ENCODE assay signal across 27 cellular contexts in the genomic region with DNA sequence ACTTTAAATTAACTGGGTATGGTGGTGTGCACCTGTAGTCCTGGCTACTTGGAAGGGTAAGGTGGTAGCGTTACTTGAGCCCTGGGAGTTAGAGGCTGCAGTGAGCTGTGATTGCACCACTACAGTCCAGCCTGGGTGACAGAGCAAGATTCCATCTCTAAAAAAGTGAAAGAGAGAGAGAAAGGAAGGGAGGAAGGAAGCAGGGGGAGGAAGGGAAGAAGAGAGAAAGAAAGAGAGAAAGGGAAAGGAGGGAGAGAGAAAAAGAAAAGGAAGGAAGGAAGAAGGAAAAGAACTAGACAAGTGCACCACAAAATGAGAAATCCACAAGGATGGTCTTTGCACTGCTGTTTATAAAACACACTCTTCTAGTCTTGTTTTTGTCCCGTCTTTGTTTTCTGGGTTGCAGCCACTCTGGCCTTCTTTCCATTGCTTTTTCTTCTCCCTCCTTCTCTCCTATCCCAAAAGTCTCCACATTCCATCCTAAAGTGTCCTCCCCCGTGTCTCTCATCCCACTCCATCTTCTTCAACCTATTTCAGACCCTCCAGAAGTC. TPM values are rescaled to one million over a fixed set of nuclear protein-coding genes. Genes with fewer than 3 reads are reported as not detected.
DNase-seq lines count a peak whose midpoint lies in the region; ATAC-seq, FAIRE-seq and TF ChIP-seq lines count a peak whose summit lies in the region.
"Had no signal": no experiment of that assay in that cellular context is flagged by ENCODE, and none has a peak within 500 bp of the region (broad histone marks: within the 10 kb centered on the region; RNA-seq: fewer than 3 reads in every experiment).

No MANE protein-coding gene starts in this region.

- H3K9me3 ChIP-seq in HepG2 (ENCODE audit: low read length) (no peaks in the 10 kb centered on the region), right lobe of liver (no peaks in the 10 kb centered on the region), PC-9 (ENCODE audit: insufficient read depth, low read depth) (no peaks in the 10 kb centered on the region)
- H3K9me3 ChIP-seq: BE2C had no signal

- CTCF ChIA-PET in HepG2 (lab: Yijun Ruan, JAX; ENCODE audit: low intra/inter-chr PET ratio, low total read pairs) (no interaction called here), PC-9 (lab: Charles Lee) (no interaction called here)

- peak overlapping the region in 2 of 3 experiments; percentile 4 to 68 for H3K27ac Mint-ChIP-seq in nephron
- H3K27ac Mint-ChIP-seq: CD4-positive, alpha-beta T cell; CD8-positive, alpha-beta memory T cell; HFFc6 had no signal

- H4K20me1 ChIP-seq in HepG2 (ENCODE audit: insufficient read depth, low read length) (no peaks in the 10 kb centered on the region), PC-9 (ENCODE audit: insufficient read depth) (no peaks in the 10 kb centered on the region)
- H4K20me1 ChIP-seq: BLaER1 treated with 17β-estradiol and CSF1 and Interleukin-3, amounts not matched to agents 10 nM and 100 nM had no signal

- peaks cover 13% of the 10 kb centered on the region for H3K4me1 ChIP-seq in HepG2 (ENCODE audit: insufficient read depth, low read length)
- no peaks in the 10 kb centered on the region for H3K4me1 ChIP-seq in right lobe of liver
- no peaks in the 10 kb centered on the region for H3K4me1 ChIP-seq in PC-9 (replicated peaks; ENCODE audit: insufficient read depth)
- H3K4me1 ChIP-seq: BE2C had no signal

- H3K79me2 ChIP-seq in HepG2 (ENCODE audit: insufficient read depth, low read length) (no peaks in the 10 kb centered on the region), PC-9 (ENCODE audit: low read depth) (no peaks in the 10 kb centered on the region)

- peaks cover 38% of the 10 kb centered on the region for H3K4me1 Mint-ChIP-seq in nephron
- H3K4me1 Mint-ChIP-seq: CD14-positive monocyte had no signal

- no peaks in the 10 kb centered on the region for H3K9me3 Mint-ChIP-seq in nephron
- H3K9me3 Mint-ChIP-seq: CD14-positive monocyte; CD4-positive, alpha-beta T cell; CD8-positive, alpha-beta memory T cell; H9; HFFc6 had no signal

- FAIRE-seq in HepG2 (lab: Jason Lieb, UNC) (no peak), H54 (lab: Jason Lieb, UNC) (no peak)
- FAIRE-seq: A204.1, D721Med, GM12891, GM18507, H1 had no signal

- no peak for TF ChIP-seq CTCF in HepG2 (CRISPR knock-in tag; IDR thresholded peaks at IDR 0.05)
- TF ChIP-seq CTCF in right lobe of liver (IDR thresholded peaks at IDR 0.05) = no peak
- TF ChIP-seq CTCF in PC-9 (conservative IDR thresholded peaks at IDR 0.05) = no peak
- no peak for TF ChIP-seq CTCF in nephron (IDR thresholded peaks at IDR 0.05; ENCODE audit: unreplicated experiment in 3 of 3)

- TF ChIP-seq POLR2A in HepG2 (IDR thresholded peaks at IDR 0.05; ENCODE audit: insufficient read depth in 1 of 2, low read depth in 2 of 2, low read length in 2 of 2) = no peak
- no peak for TF ChIP-seq POLR2A in right lobe of liver (IDR thresholded peaks at IDR 0.05)
- no peak for TF ChIP-seq POLR2A in H54 (IDR thresholded peaks at IDR 0.05; ENCODE audit: low read depth, low read length)

- H3K9me2 ChIP-seq in PC-9 (ENCODE audit: insufficient read depth) = no peaks in the 10 kb centered on the region

- no peaks in the 10 kb centered on the region for H3K36me3 ChIP-seq in HepG2 (replicated peaks in 1 of 2; ENCODE audit: control insufficient read depth in 1 of 2, insufficient read depth in 2 of 2, low read length in 2 of 2)
- H3K36me3 ChIP-seq in right lobe of liver = no peaks in the 10 kb centered on the region
- H3K36me3 ChIP-seq in PC-9 (ENCODE audit: low read depth) = no peaks in the 10 kb centered on the region
- H3K36me3 ChIP-seq: BE2C; BLaER1 treated with 17β-estradiol and CSF1 and Interleukin-3, amounts not matched to agents 10 nM and 100 nM had no signal

- H3K4me2 ChIP-seq in HepG2 (ENCODE audit: low read depth, low read length) = no peak overlapping the region
- H3K4me2 ChIP-seq in PC-9 = no peak overlapping the region
- H3K4me2 ChIP-seq: BLaER1 treated with 17β-estradiol and CSF1 and Interleukin-3, amounts not matched to agents 10 nM and 100 nM had no signal

- peaks cover 21% of the 10 kb centered on the region for H3K27me3 Mint-ChIP-seq in nephron (ENCODE audit: low read depth)

- in situ Hi-C loops in HepG2 (cut with HindIII; ENCODE audit: extremely low pct_ligation_motif_present, low pct_unique_long_range_greater_than_20kb) = loop anchor here (5.0 kb wide), 1 partner anchor 208 kb away; no protein-coding TSS in a partner anchor

- no TSS peak for BruUV-seq in HepG2 (replicated peaks; lab: Mats Ljungman, UMichigan)
- BruUV-seq in PC-9 (replicated peaks; lab: Mats Ljungman, UMichigan) = no TSS peak

- H3K27me3 ChIP-seq in HepG2 (ENCODE audit: control insufficient read depth in 1 of 2, insufficient read depth in 2 of 2, low read length in 2 of 2) (peaks cover 2 to 25% of the 10 kb centered on the region in 2 experiments; a peak in 4 of 5 replicates), right lobe of liver (no peaks in the 10 kb centered on the region), PC-9 (ENCODE audit: insufficient read depth, low read depth) (no peaks in the 10 kb centered on the region)
- H3K27me3 ChIP-seq: BE2C; BLaER1 treated with 17β-estradiol and CSF1 and Interleukin-3, amounts not matched to agents 10 nM and 100 nM had no signal

- H2AFZ ChIP-seq in HepG2 (ENCODE audit: low read length) (no peak overlapping the region), PC-9 (peak overlapping the region; percentile 35; the same call in 1 of the 2 replicates)

- TF ChIP-seq RAD21 in HepG2 (CRISPR knock-in tag; IDR thresholded peaks at IDR 0.05) = no peak

- no peak overlapping the region for H3K27ac ChIP-seq in HepG2 (ENCODE audit: extremely low read length, insufficient read depth, low read length)
- no peak overlapping the region for H3K27ac ChIP-seq in right lobe of liver
- no peak overlapping the region for H3K27ac ChIP-seq in PC-9
- H3K27ac ChIP-seq: 22Rv1; BLaER1 treated with 17β-estradiol and CSF1 and Interleukin-3, amounts not matched to agents 10 nM and 100 nM had no signal

- H3K4me3 Mint-ChIP-seq in nephron = no peak overlapping the region
- H3K4me3 Mint-ChIP-seq: CD14-positive monocyte; CD4-positive, alpha-beta T cell; CD8-positive, alpha-beta memory T cell; H9; HFFc6 had no signal

- POLR2A ChIA-PET in HepG2 (lab: Yijun Ruan, JAX) (no interaction called here), PC-9 (lab: Charles Lee; ENCODE audit: unreplicated experiment) (interaction anchor here (0.7 kb wide), 1 partner anchor 220 kb away, joined by 8 read pairs; no protein-coding TSS in a partner anchor)

- no peak overlapping the region for H3K9ac ChIP-seq in HepG2 (ENCODE audit: insufficient read depth, low read depth, low read length)
- H3K9ac ChIP-seq: BLaER1 treated with 17β-estradiol and CSF1 and Interleukin-3, amounts not matched to agents 10 nM and 100 nM had no signal

- ATAC-seq in HepG2 (no peak), right lobe of liver (no peak), GM21737 (IDR thresholded peaks at IDR 0.05; ENCODE audit: unreplicated experiment) (no peak)
- ATAC-seq in stimulated activated naive CD8-positive, alpha-beta T cell treated with anti-CD3 and anti-CD28 coated beads, Interleukin-15, Interleukin-2, amounts not matched to agents 100 U/mL and 50 U/mL, for 24 hours = no peak
- ATAC-seq: HCT116 had no signal

- 15% methylated on average over 3 of the region's 3 CpGs for WGBS in HepG2 (ENCODE audit: low lambda C conversion rate)
- 74% methylated on average over 2 of the region's 3 CpGs for WGBS in right lobe of liver (ENCODE audit: insufficient coverage, low coverage, low lambda C conversion rate, missing lambda C conversion rate)

- no peaks in the 10 kb centered on the region for H3K36me3 Mint-ChIP-seq in nephron (ENCODE audit: low read depth)
- H3K36me3 Mint-ChIP-seq: CD14-positive monocyte; CD8-positive, alpha-beta memory T cell had no signal

- no peaks in the 10 kb centered on the region for H3F3A ChIP-seq in PC-9 (ENCODE audit: insufficient read depth, low read depth)

- no peak for DNase-seq in HepG2 (ENCODE audit: low spot score)
- no peak for DNase-seq in right lobe of liver
- no peak for DNase-seq in PC-9
- no peak for DNase-seq in H54 (ENCODE audit: insufficient read length, low spot score)
- no peak for DNase-seq in stimulated activated naive CD8-positive, alpha-beta T cell treated with anti-CD3 and anti-CD28 coated beads, Interleukin-15, Interleukin-2, amounts not matched to agents 100 U/mL and 50 U/mL, for 24 hours
- no peak for DNase-seq in activated CD4-positive, alpha-beta T cell treated with anti-CD3 and anti-CD28 coated beads, Interleukin-2, amount 50 U/mL, for 48 hours
- DNase-seq: ACHN; AML-193; BE2C; CD4-positive, alpha-beta T cell; CD8-positive, alpha-beta memory T cell; DMS 273 treated with DMSO at 0.1 percent for 48 hours; DMS79; GF-D8; H9; HFFc6 had no signal

- intact Hi-C loops in HepG2 (cut with micrococcal nuclease; ENCODE audit: unreplicated experiment) = no loop called here
- intact Hi-C loops in right lobe of liver (cut with DNase I) = no loop called here
- intact Hi-C loops in PC-9 (cut with micrococcal nuclease; ENCODE audit: unreplicated experiment) = no loop called here

- no peak for TF ChIP-seq EP300 in HepG2 (IDR thresholded peaks at IDR 0.05; ENCODE audit: low read depth in 2 of 2, low read length in 2 of 2)
- TF ChIP-seq EP300 in HepG2 (CRISPR knock-in tag; IDR thresholded peaks at IDR 0.05; ENCODE audit: borderline replicate concordance) = no peak

- H3K4me3 ChIP-seq in HepG2 (replicated peaks in 1 of 3; ENCODE audit: insufficient read depth in 1 of 3, low read depth in 2 of 3, low read length in 3 of 3) = no peak overlapping the region
- H3K4me3 ChIP-seq in right lobe of liver = no peak overlapping the region
- no peak overlapping the region for H3K4me3 ChIP-seq in PC-9
- H3K4me3 ChIP-seq: BLaER1 treated with 17β-estradiol and CSF1 and Interleukin-3, amounts not matched to agents 10 nM and 100 nM had no signal

RNA-seq across cellular contexts. Expression of gene PKDCC, which starts 32.0 kb away (rescaled TPM):
- total RNA-seq in HepG2 (2016; rRNA removed; fragmentation: Illumina TruSeq; extraction: Trizol) = 28.5 and 52.6 TPM in 2 replicates
- 29.8 and 32.7 TPM in 2 replicates for total RNA-seq in HepG2 (2016; cell fraction: cytosol; rRNA removed; fragmentation: Illumina TruSeq; extraction: Trizol; ENCODE audit: low read depth)
- 26.0 and 48.3 TPM in 2 replicates for total RNA-seq in HepG2 (2016; cell fraction: insoluble cytoplasmic fraction; rRNA removed; fragmentation: Illumina TruSeq; extraction: Trizol)
- 54.4 and 56.9 TPM in 2 replicates for total RNA-seq in HepG2 (2016; cell fraction: membrane; rRNA removed; fragmentation: Illumina TruSeq; extraction: Trizol)
- 54.4 and 55.1 TPM in 2 replicates for total RNA-seq in HepG2 (2016; cell fraction: nucleus; rRNA removed; fragmentation: Illumina TruSeq; extraction: Trizol)
- 58.8 and 61.3 TPM in 2 replicates for polyA plus RNA-seq in HepG2 (2011; rRNA removed)
- polyA plus RNA-seq in HepG2 (2011; cell fraction: cytosol; rRNA removed) = 38.5 and 60.7 TPM in 2 replicates
- polyA plus RNA-seq in HepG2 (2011; cell fraction: nucleus; rRNA removed) = 143 and 171 TPM in 2 replicates
- polyA plus RNA-seq in HepG2 (2012) = 40.4 and 41.4 TPM in 2 replicates
- polyA plus RNA-seq in HepG2 (2016; cell fraction: cytosol; fragmentation: Illumina TruSeq; extraction: Trizol; ENCODE audit: low read depth) = 17.4 and 18.8 TPM in 2 replicates
- polyA plus RNA-seq in HepG2 (2016; cell fraction: insoluble cytoplasmic fraction; fragmentation: Illumina TruSeq; extraction: Trizol; ENCODE audit: low read depth) = 22.6 and 27.6 TPM in 2 replicates
- 33.9 and 35.9 TPM in 2 replicates for polyA plus RNA-seq in HepG2 (2016; cell fraction: membrane; fragmentation: Illumina TruSeq; extraction: Trizol; ENCODE audit: low read depth)
- polyA plus RNA-seq in HepG2 (2016; cell fraction: nucleus; fragmentation: Illumina TruSeq; extraction: Trizol; ENCODE audit: insufficient read depth, low read depth) = 102 and 113 TPM in 2 replicates
- polyA minus RNA-seq in HepG2 (2011; rRNA and poly(A)+ RNA removed; ENCODE audit: low replicate concordance) = 71.1 and 76.2 TPM in 2 replicates
- polyA minus RNA-seq in HepG2 (2011; cell fraction: cytosol; rRNA and poly(A)+ RNA removed) = 18.8 and 24.4 TPM in 2 replicates
- 23.2 and 26.8 TPM in 2 replicates for polyA minus RNA-seq in HepG2 (2011; cell fraction: nucleus; rRNA and poly(A)+ RNA removed)
- 10 to 100 TPM in 4 of 6 experiments, 1 to 10 TPM in 2; 8.2 to 20.9 (median 12.3) TPM for total RNA-seq in right lobe of liver
- total RNA-seq in PC-9 (2021) = 3.9 and 5.5 TPM in 2 replicates
- total RNA-seq: CD4-positive, alpha-beta T cell; HFFc6 had no signal
- polyA plus RNA-seq: CD14-positive monocyte had no signal
